ENCODE assay signal across 13 cellular contexts in genomic region chr10:124238367-124238766, GRCh38.
"Had no signal": no experiment of that assay in that cellular context is flagged by ENCODE, and none has a peak within 500 bp of the region (broad histone marks: within the 10 kb centered on the region; RNA-seq: fewer than 3 reads in every experiment).

No MANE protein-coding gene starts in this region.

- H3K36me3 ChIP-seq: gastroesophageal sphincter, heart right ventricle, thoracic aorta had no signal

- H3K36me3 Mint-ChIP-seq: activated naive CD8-positive, alpha-beta T cell; immature natural killer cell; mesothelial cell of epicardium; natural killer cell treated with Interleukin-12 subunit alpha and Interleukin-12 subunit beta and Interleukin-15 and Interleukin-18, amount 100 ng/mL, for 72 hours; stimulated activated naive B cell treated with anti-CD40 and anti-IgM and Interleukin-4, amounts not matched to agents 10 μg/mL and 1 μg/mL and 100 μg/mL, for 72 hours had no signal

- H3K27ac Mint-ChIP-seq: activated naive CD8-positive, alpha-beta T cell; immature natural killer cell; mesothelial cell of epicardium; natural killer cell treated with Interleukin-12 subunit alpha and Interleukin-12 subunit beta and Interleukin-15 and Interleukin-18, amount 100 ng/mL, for 72 hours; stimulated activated naive B cell treated with anti-CD40 and anti-IgM and Interleukin-4, amounts not matched to agents 10 μg/mL and 1 μg/mL and 100 μg/mL, for 72 hours; T-helper 1 cell treated with Interleukin-12 subunit alpha and Interleukin-12 subunit beta and Interleukin-4 antibody, amounts not matched to agents 30 μg/mL and 1 μg/mL, for 36 hours had no signal

- H3K27me3 Mint-ChIP-seq: activated naive CD8-positive, alpha-beta T cell; stimulated activated naive B cell treated with anti-CD40 and anti-IgM and Interleukin-4, amounts not matched to agents 10 μg/mL and 1 μg/mL and 100 μg/mL, for 72 hours had no signal

- H3K9me3 Mint-ChIP-seq: natural killer cell treated with Interleukin-12 subunit alpha and Interleukin-12 subunit beta and Interleukin-15 and Interleukin-18, amount 100 ng/mL, for 72 hours; T-helper 1 cell treated with Interleukin-12 subunit alpha and Interleukin-12 subunit beta and Interleukin-4 antibody, amounts not matched to agents 30 μg/mL and 1 μg/mL, for 36 hours had no signal

- H3K4me3 Mint-ChIP-seq: activated naive CD8-positive, alpha-beta T cell; immature natural killer cell; mesothelial cell of epicardium; natural killer cell treated with Interleukin-12 subunit alpha and Interleukin-12 subunit beta and Interleukin-15 and Interleukin-18, amount 100 ng/mL, for 72 hours; stimulated activated naive B cell treated with anti-CD40 and anti-IgM and Interleukin-4, amounts not matched to agents 10 μg/mL and 1 μg/mL and 100 μg/mL, for 72 hours; T-helper 1 cell treated with Interleukin-12 subunit alpha and Interleukin-12 subunit beta and Interleukin-4 antibody, amounts not matched to agents 30 μg/mL and 1 μg/mL, for 36 hours had no signal

- H3K27me3 ChIP-seq: gastroesophageal sphincter had no signal

- DNase-seq: activated CD4-positive, alpha-beta T cell treated with anti-CD3 and anti-CD28 coated beads for 1 hour; amniotic stem cell; central memory CD4-positive, alpha-beta T cell; heart right ventricle; immature natural killer cell; stimulated activated naive B cell treated with anti-CD40 and anti-IgM and Interleukin-4, amounts not matched to agents 10 μg/mL and 1 μg/mL and 100 μg/mL, for 72 hours had no signal

- H3K4me3 ChIP-seq: gastroesophageal sphincter, heart right ventricle, thoracic aorta had no signal

- H3K4me1 Mint-ChIP-seq: immature natural killer cell, mesothelial cell of epicardium had no signal

- H3K9me3 ChIP-seq: gastroesophageal sphincter, thoracic aorta had no signal

- ATAC-seq: gastroesophageal sphincter; heart right ventricle; natural killer cell treated with Interleukin-12 subunit alpha and Interleukin-12 subunit beta and Interleukin-15 and Interleukin-18, amount 100 ng/mL, for 72 hours had no signal

- H3K27ac ChIP-seq: gastroesophageal sphincter, heart right ventricle, thoracic aorta, VCaP had no signal
